In the genomic region with DNA sequence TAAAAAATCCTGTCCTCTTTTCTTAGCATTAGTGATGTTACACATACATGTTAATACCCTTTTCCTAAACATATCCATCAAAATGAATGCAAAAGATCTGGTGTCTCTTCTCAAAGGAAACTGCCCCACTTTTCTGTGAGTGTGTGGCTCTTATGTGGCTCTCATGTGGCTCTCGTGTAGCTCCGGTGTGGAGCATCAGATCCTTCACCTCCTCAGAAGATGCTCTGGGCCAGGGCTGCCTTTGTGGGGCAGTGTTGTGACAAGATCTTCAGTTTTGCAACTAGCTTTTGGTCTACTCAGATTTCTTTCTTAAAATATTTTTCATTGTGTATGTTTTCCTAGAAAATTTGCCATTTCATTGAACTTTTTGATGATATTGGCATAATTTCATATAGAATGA, we compare ENCODE assay signal across 1 cellular context.
TF ChIP-seq lines count a peak whose summit lies in the region.

No MANE protein-coding gene starts in this region.

TF ChIP-seq in K562, 482 proteins besides CTCF, POLR2A, EP300 and RAD21 (continued from another document):
- TF ChIP-seq CHCHD3 (CRISPR knock-in tag; IDR thresholded peaks at IDR 0.05) (no peak), C11orf30 (IDR thresholded peaks at IDR 0.05; ENCODE audit: low read depth) (0 out of 2 replicates have a peak, but pooled peaks have one; percentile 15), ZNF316 (IDR thresholded peaks at IDR 0.05) (peak; percentile 42)
- TF ChIP-seq, protein P1, sequence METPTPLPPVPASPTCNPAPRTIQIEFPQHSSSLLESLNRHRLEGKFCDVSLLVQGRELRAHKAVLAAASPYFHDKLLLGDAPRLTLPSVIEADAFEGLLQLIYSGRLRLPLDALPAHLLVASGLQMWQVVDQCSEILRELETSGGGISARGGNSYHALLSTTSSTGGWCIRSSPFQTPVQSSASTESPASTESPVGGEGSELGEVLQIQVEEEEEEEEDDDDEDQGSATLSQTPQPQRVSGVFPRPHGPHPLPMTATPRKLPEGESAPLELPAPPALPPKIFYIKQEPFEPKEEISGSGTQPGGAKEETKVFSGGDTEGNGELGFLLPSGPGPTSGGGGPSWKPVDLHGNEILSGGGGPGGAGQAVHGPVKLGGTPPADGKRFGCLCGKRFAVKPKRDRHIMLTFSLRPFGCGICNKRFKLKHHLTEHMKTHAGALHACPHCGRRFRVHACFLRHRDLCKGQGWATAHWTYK (CRISPR knock-in tag; IDR thresholded peaks at IDR 0.05): peak; percentile 95
- TF ChIP-seq, protein P2, sequence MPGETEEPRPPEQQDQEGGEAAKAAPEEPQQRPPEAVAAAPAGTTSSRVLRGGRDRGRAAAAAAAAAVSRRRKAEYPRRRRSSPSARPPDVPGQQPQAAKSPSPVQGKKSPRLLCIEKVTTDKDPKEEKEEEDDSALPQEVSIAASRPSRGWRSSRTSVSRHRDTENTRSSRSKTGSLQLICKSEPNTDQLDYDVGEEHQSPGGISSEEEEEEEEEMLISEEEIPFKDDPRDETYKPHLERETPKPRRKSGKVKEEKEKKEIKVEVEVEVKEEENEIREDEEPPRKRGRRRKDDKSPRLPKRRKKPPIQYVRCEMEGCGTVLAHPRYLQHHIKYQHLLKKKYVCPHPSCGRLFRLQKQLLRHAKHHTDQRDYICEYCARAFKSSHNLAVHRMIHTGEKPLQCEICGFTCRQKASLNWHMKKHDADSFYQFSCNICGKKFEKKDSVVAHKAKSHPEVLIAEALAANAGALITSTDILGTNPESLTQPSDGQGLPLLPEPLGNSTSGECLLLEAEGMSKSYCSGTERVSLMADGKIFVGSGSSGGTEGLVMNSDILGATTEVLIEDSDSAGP (CRISPR knock-in tag; IDR thresholded peaks at IDR 0.05): no peak
